ENCODE assay signal across 8 cellular contexts in the genomic region with DNA sequence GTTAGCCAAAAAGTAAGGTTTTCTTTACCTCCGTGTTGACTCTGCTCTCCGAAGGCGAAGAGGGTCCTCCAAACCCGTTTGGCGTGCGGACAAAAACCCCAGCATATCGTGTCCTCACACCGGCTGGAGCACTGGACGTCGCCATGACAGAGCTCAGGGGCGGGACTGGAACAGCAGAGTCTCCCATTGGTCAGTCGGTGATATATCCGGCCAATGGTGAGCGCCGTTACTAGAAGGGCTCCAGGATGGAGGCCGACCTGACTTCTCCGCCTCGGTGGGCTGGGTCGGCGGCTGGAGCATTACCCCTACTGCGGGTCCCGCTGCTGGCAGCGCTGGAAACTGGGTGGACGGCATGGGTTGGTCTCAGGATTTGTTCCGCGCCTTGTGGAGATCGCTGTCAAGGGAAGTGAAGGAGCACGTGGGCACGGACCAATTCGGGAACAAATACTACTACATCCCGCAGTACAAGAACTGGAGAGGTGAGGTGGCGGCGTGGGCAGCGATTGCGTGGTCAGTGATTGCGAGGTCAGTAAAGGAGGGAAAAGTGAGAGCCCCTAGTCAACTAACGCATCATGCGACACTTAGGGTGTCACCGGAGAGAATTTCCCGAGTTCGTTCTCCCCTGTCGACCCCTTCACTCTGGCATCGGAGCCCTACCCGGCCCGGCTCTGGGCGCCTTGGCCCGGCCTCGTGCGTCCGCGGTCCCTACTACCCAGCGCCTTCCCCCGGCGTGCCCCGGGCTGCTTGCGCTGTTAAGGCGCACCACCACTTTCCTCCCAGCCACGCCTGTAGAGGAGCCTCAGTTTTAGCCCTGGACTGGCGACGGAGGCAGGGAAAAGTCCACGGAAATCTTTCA. TPM values are rescaled to one million over a fixed set of nuclear protein-coding genes. Genes with fewer than 3 reads are reported as not detected.
DNase-seq lines count a peak whose midpoint lies in the region; ATAC-seq, FAIRE-seq and TF ChIP-seq lines count a peak whose summit lies in the region.

ERCC8 (minus strand) TSS at position 167 of the 856 bp plus-strand sequence; CDS start at position 105, 62 bp downstream.
A gene with protein sequence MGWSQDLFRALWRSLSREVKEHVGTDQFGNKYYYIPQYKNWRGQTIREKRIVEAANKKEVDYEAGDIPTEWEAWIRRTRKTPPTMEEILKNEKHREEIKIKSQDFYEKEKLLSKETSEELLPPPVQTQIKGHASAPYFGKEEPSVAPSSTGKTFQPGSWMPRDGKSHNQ (plus strand): TSS at position 302 of the 856 bp plus-strand sequence. CDS start 51 bp downstream, at position 353.

- peak within 1 kb of the TSS; percentile 85 for H3K27ac ChIP-seq in keratinocyte (ENCODE audit: control insufficient read depth, insufficient read depth, low read length)

- DNase-seq in AG10803 (ENCODE audit: low read depth): peak; percentile 88
- DNase-seq in NCI-H345 treated with DMSO at 0.1 percent for 48 hours (lab: John Stamatoyannopoulos, UW; ENCODE audit: unreplicated experiment): peak; percentile 80
- peak; percentile 73 for DNase-seq in activated CD4-positive, CD25-positive, alpha-beta regulatory T cell treated with anti-CD3 and anti-CD28 coated beads, Interleukin-2, amount 50 U/mL, for 16 hours (ENCODE audit: low read depth, low spot score)
- peak; percentile 10 to 81 for DNase-seq in cerebellar nuclear complex (lab: John Stamatoyannopoulos, UW)
- peak; percentile 42 for DNase-seq in keratinocyte (ENCODE audit: low read depth, low spot score)
- peak; percentile 79 to 82 (median 80) for DNase-seq in stimulated activated CD4-positive, alpha-beta T cell treated with anti-CD3 and anti-CD28 coated beads, Interleukin-12 subunit alpha, Interleukin-12 subunit beta, amount 100 ng/mL, for 48 hours (ENCODE audit: low read depth in 2 of 3, low spot score in 1 of 3)

- dilution Hi-C loops in keratinocyte (cut with MboI; ENCODE audit: extremely low pct_ligation_motif_present, low sequenced_read_pairs): no loop called here

- peak within 1 kb of the TSS; percentile 100 for H2AFZ ChIP-seq in keratinocyte (ENCODE audit: control insufficient read depth, low read length)

- H3K4me3 ChIP-seq in AG10803 (ENCODE audit: low read length): peak within 1 kb of the TSS; percentile 72
- peak within 1 kb of the TSS; percentile 55 to 89 (median 89) for H3K4me3 ChIP-seq in keratinocyte (ENCODE audit: control insufficient read depth in 2 of 3, extremely low read depth in 1 of 3, insufficient read depth in 2 of 3, low read depth in 1 of 3, low read length in 3 of 3)

- peak; percentile 96 for FAIRE-seq in keratinocyte (lab: Jason Lieb, UNC)

- ATAC-seq in GM19035 (IDR thresholded peaks at IDR 0.05; ENCODE audit: unreplicated experiment) (peak; percentile 99), HG03342 (IDR thresholded peaks at IDR 0.05; ENCODE audit: unreplicated experiment) (peak; percentile 99)

- H3K36me3 ChIP-seq in keratinocyte (ENCODE audit: control insufficient read depth in 2 of 2, extremely low read depth in 1 of 2, insufficient read depth in 2 of 2, low read length in 2 of 2): peaks cover 0 to 1% of the 10 kb centered on the region in 2 experiments

- no peaks in the 10 kb centered on the region for H3K27me3 ChIP-seq in keratinocyte (ENCODE audit: control insufficient read depth, extremely low read depth, insufficient read depth, low read length)

- H3K9me1 ChIP-seq in keratinocyte (ENCODE audit: control insufficient read depth, extremely low read depth, insufficient read depth, low read length): no peaks in the 10 kb centered on the region

- H3K9me3 ChIP-seq in keratinocyte (ENCODE audit: control insufficient read depth, low read depth, low read length): no peaks in the 10 kb centered on the region

- peak within 1 kb of the TSS; percentile 90 for H3K4me2 ChIP-seq in keratinocyte (ENCODE audit: control insufficient read depth, extremely low read depth, insufficient read depth, low read depth, low read length)

- H4K20me1 ChIP-seq in keratinocyte (ENCODE audit: control insufficient read depth, extremely low read depth, insufficient read depth, low read length): no peaks in the 10 kb centered on the region

- peaks cover 9% of the 10 kb centered on the region for H3K4me1 ChIP-seq in keratinocyte (ENCODE audit: control insufficient read depth, extremely low read depth, insufficient read depth, low read length)

- H3K79me2 ChIP-seq in keratinocyte (ENCODE audit: control insufficient read depth, insufficient read depth, low read length): peaks cover 82% of the 10 kb centered on the region

- TF ChIP-seq CTCF in AG10803 (conservative IDR thresholded peaks at IDR 0.05; ENCODE audit: low read length): no peak
- TF ChIP-seq CTCF in keratinocyte (optimal IDR thresholded peaks at IDR 0.05 in 1 of 3, IDR thresholded peaks at IDR 0.05 in 1 of 3, conservative IDR thresholded peaks at IDR 0.05 in 1 of 3; ENCODE audit: extremely low read depth in 1 of 3, insufficient read depth in 2 of 3, low read length in 3 of 3): no peak

- H3K9ac ChIP-seq in keratinocyte (ENCODE audit: control insufficient read depth, extremely low read depth, insufficient read depth, low read length): peak within 1 kb of the TSS; percentile 95

RNA-seq across cellular contexts. Expression of gene ERCC8, which starts in this region (rescaled TPM):
- 12.8 to 16.6 TPM (median 13.3 TPM) in 3 replicates for polyA plus RNA-seq in keratinocyte
- 6.3 TPM for polyA plus RNA-seq in keratinocyte (2011; ENCODE audit: low read depth)
- polyA plus RNA-seq in keratinocyte (2011; cell fraction: cytosol; rRNA removed): 9.6 and 14.7 TPM in 2 replicates
- 8.2 and 9.9 TPM in 2 replicates for polyA plus RNA-seq in keratinocyte (2011; cell fraction: nucleus; rRNA removed)
- 5.1 and 7.1 TPM in 2 replicates for polyA plus RNA-seq in keratinocyte (2012; ENCODE audit: low replicate concordance)
- 2.6 to 17.1 TPM (median 13.4 TPM) in 3 replicates for polyA minus RNA-seq in keratinocyte
- polyA minus RNA-seq in keratinocyte (2011; cell fraction: cytosol; rRNA and poly(A)+ RNA removed): 14.4 TPM
- 11.2 and 15.8 TPM in 2 replicates for polyA minus RNA-seq in keratinocyte (2011; cell fraction: nucleus; rRNA and poly(A)+ RNA removed)

RNA-seq across cellular contexts. Expression of the second gene that starts in this region (rescaled TPM):
- 44.3 to 62.3 TPM (median 47.3 TPM) in 3 replicates for polyA plus RNA-seq in keratinocyte
- polyA plus RNA-seq in keratinocyte (2011; ENCODE audit: low read depth): 169 TPM
- polyA plus RNA-seq in keratinocyte (2011; cell fraction: cytosol; rRNA removed): 43.1 and 53.6 TPM in 2 replicates
- polyA plus RNA-seq in keratinocyte (2011; cell fraction: nucleus; rRNA removed): 12.5 and 19.3 TPM in 2 replicates
- polyA plus RNA-seq in keratinocyte (2012; ENCODE audit: low replicate concordance): 58.6 and 88.3 TPM in 2 replicates
- polyA minus RNA-seq in keratinocyte: 4.0 to 7.9 TPM (median 7.2 TPM) in 3 replicates
- polyA minus RNA-seq in keratinocyte (2011; cell fraction: cytosol; rRNA and poly(A)+ RNA removed): 44.1 TPM
- 2.7 and 6.5 TPM in 2 replicates for polyA minus RNA-seq in keratinocyte (2011; cell fraction: nucleus; rRNA and poly(A)+ RNA removed)

Comparison
In these comparisons a context has a peak if more than half of its experiments do, and no peak if none do; other contexts are left out.
1. Peak in every context shown above with its lines: DNase-seq, ATAC-seq, H3K4me3 ChIP-seq and H3K27ac ChIP-seq.